8 cellular contexts compared by ENCODE assay signal in the genomic region with DNA sequence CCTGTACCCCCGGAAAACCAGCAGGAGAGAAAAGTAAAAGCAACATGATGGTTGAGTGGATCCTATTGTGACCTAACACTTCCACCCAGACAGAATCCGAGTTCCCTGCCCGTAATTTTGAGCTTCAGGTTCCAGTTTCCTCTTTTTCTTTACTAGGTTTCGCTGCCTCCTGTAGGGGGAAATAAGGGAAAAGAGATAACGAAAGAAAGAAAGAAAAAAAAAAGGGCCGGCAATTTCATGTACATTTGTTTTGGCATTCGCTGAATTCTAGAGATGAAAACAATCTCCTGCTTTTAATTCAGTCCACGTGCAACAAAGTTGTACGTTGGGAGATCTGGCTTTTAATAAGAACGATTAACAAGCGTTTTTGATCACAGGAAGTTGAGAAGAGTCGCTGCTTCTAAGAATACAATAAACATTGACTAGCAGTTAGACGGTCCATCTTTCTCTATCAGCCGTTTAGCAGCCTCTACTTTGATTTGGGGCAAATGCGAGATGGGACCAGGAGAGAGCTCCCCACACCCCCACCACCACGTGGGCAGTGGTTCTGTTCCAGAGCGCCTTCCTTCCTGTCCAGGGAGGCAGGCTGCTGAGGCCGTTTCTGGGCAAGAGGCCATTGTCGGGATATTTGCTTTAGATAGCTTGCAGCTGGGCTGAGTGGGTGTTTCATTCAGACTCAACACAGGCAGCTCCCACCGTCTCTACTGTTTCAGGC.
DNase-seq lines count a peak whose midpoint lies in the region; ATAC-seq and TF ChIP-seq lines count a peak whose summit lies in the region.

No MANE protein-coding gene starts in this region.

- no TSS peak for BruUV-seq in PC-9 (replicated peaks; lab: Mats Ljungman, UMichigan)

- no peaks in the 10 kb centered on the region for H3K9me2 ChIP-seq in PC-9 (ENCODE audit: insufficient read depth)

- no peaks in the 10 kb centered on the region for H4K20me1 ChIP-seq in PC-9 (ENCODE audit: insufficient read depth)

- CTCF ChIA-PET in PC-9 (lab: Charles Lee), result interaction anchor here (0.6 to 0.7 kb wide), 3 partner anchors 10 to 909 kb away, joined by 3 read pairs; no protein-coding TSS in a partner anchor

- H3K4me2 ChIP-seq in PC-9, result no peak overlapping the region

- H3K27me3 ChIP-seq in PC-9 (ENCODE audit: insufficient read depth, low read depth), result no peaks in the 10 kb centered on the region

- TF ChIP-seq CTCF in PC-9 (conservative IDR thresholded peaks at IDR 0.05), result no peak

- H3K79me2 ChIP-seq in PC-9 (ENCODE audit: low read depth), result no peaks in the 10 kb centered on the region

- no peaks in the 10 kb centered on the region for H3K9me3 ChIP-seq in PC-9 (ENCODE audit: insufficient read depth, low read depth)

- peak; percentile 80 for DNase-seq in AG20443 (ENCODE audit: low spot score)
- DNase-seq in KBM-7, result peak; percentile 90
- peak; percentile 69 for DNase-seq in activated CD8-positive, alpha-beta memory T cell treated with anti-CD3 and anti-CD28 coated beads, Interleukin-2, amount 50 U/mL, for 48 hours
- DNase-seq in head of caudate nucleus, result peak; percentile 16 to 75 (median 55)
- DNase-seq in posterior vena cava (ENCODE audit: low spot score), result peak; percentile 90
- DNase-seq in NCI-H446 (lab: John Stamatoyannopoulos, UW), result no peak
- DNase-seq in PC-9, result no peak

- no peak overlapping the region for H2AFZ ChIP-seq in PC-9

- peaks cover 3% of the 10 kb centered on the region; the same call in 1 of the 2 replicates for H3F3A ChIP-seq in PC-9 (ENCODE audit: insufficient read depth, low read depth)

- H3K4me3 ChIP-seq in PC-9, result no peak overlapping the region

- no peak for ATAC-seq in GM21723 (IDR thresholded peaks at IDR 0.05; ENCODE audit: unreplicated experiment)

- intact Hi-C loops in head of caudate nucleus (cut with DNase I), result no loop called here
- intact Hi-C loops in posterior vena cava (cut with DNase I), result no loop called here
- intact Hi-C loops in PC-9 (cut with micrococcal nuclease; ENCODE audit: unreplicated experiment), result no loop called here

- no peaks in the 10 kb centered on the region for H3K36me3 ChIP-seq in PC-9 (ENCODE audit: low read depth)

- H3K4me1 ChIP-seq in PC-9 (replicated peaks; ENCODE audit: insufficient read depth), result peaks cover 10% of the 10 kb centered on the region

- no peak overlapping the region for H3K27ac ChIP-seq in PC-9

- in situ Hi-C loops in KBM-7 (cut with MboI; ENCODE audit: low pct_unique_long_range_greater_than_20kb, low sequenced_read_pairs), result no loop called here

- POLR2A ChIA-PET in PC-9 (lab: Charles Lee; ENCODE audit: unreplicated experiment), result interaction anchor here (0.6 kb wide), 1 partner anchor 233 kb away, joined by 4 read pairs; no protein-coding TSS in a partner anchor

Comparison
In these comparisons a context has a peak if more than half of its experiments do, and no peak if none do; other contexts are left out.
1. DNase-seq: peak in AG20443 (single experiment), KBM-7 (single experiment), activated CD8-positive, alpha-beta memory T cell treated with anti-CD3 and anti-CD28 coated beads, Interleukin-2, amount 50 U/mL, for 48 hours (single experiment), head of caudate nucleus (42 of 42) and posterior vena cava (single experiment); none in NCI-H446 (0 of 2) and PC-9 (0 of 2).